19 cellular contexts compared by ENCODE assay signal in genomic region chr18:49832221-49832647, GRCh38. TPM values are rescaled to one million over a fixed set of nuclear protein-coding genes. Genes with fewer than 3 reads are reported as not detected.
A peak's percentile ranks its signal among the peaks of the same experiment; 100 is the strongest.
DNase-seq lines count a peak whose midpoint lies in the region; ATAC-seq, FAIRE-seq and TF ChIP-seq lines count a peak whose summit lies in the region.
"Had no signal": no experiment of that assay in that cellular context is flagged by ENCODE, and none has a peak within 500 bp of the region (broad histone marks: within the 10 kb centered on the region; RNA-seq: fewer than 3 reads in every experiment).

No MANE protein-coding gene starts in this region.

- WGBS in HepG2 (ENCODE audit: low lambda C conversion rate), result 3% methylated on average over 2 of the region's 2 CpGs
- 18 to 64% (median 37%) methylated on average over 2 of the region's 2 CpGs for WGBS in small intestine, 3 donors
- 66 to 69% methylated on average over 2 of the region's 2 CpGs for WGBS in tibial nerve, 2 donors

- peaks cover 1 to 3% of the 10 kb centered on the region in 2 experiments; a peak in 1 of 5 replicates for H3K36me3 ChIP-seq in HepG2 (replicated peaks in 1 of 2; ENCODE audit: control insufficient read depth in 1 of 2, insufficient read depth in 2 of 2, low read length in 2 of 2)
- peaks cover 0 to 7% of the 10 kb centered on the region in 2 donors for H3K36me3 ChIP-seq in small intestine (ENCODE audit: control insufficient read depth in 2 of 2, insufficient read depth in 2 of 2, low read length in 2 of 2)
- peaks cover 0 to 3% (median 0%) of the 10 kb centered on the region in 3 donors for H3K36me3 ChIP-seq in tibial nerve
- H3K36me3 ChIP-seq: BE2C had no signal

- peaks cover 0 to 5% (median 1%) of the 10 kb centered on the region in 6 donors for H3K9me3 Mint-ChIP-seq in immature natural killer cell

- DNase-seq in immature natural killer cell, result no peak
- DNase-seq in HepG2 (ENCODE audit: low spot score), result peak; percentile 81
- peak; percentile 79 for DNase-seq in small intestine
- no peak for DNase-seq in tibial nerve (ENCODE audit: low spot score in 2 of 2)
- DNase-seq: ACHN; BE2C; Caco-2; CD4-positive, alpha-beta T cell; GOT3; H7; HFFc6 had no signal

- peaks cover 5 to 10% (median 6%) of the 10 kb centered on the region in 3 donors for H3K36me3 Mint-ChIP-seq in immature natural killer cell

- TF ChIP-seq EP300 in HepG2 (IDR thresholded peaks at IDR 0.05; ENCODE audit: low read depth in 2 of 2, low read length in 2 of 2), result peak in 1 of 2 experiments; percentile 92; a peak in 2 of 4 replicates
- TF ChIP-seq EP300 in HepG2 (CRISPR knock-in tag; IDR thresholded peaks at IDR 0.05; ENCODE audit: borderline replicate concordance), result no peak; the same call in 1 of the 2 replicates
- TF ChIP-seq EP300 in tibial nerve (IDR thresholded peaks at IDR 0.05), result no peak

- peak; percentile 69 for ATAC-seq in HepG2
- no peak for ATAC-seq in HG02571 (IDR thresholded peaks at IDR 0.05; ENCODE audit: unreplicated experiment)
- ATAC-seq in HG03354 (IDR thresholded peaks at IDR 0.05; ENCODE audit: poor library complexity, severe bottlenecking, unreplicated experiment), result no peak
- ATAC-seq: HCT116 had no signal

- H3K4me3 ChIP-seq in HepG2 (replicated peaks in 1 of 3; ENCODE audit: insufficient read depth in 1 of 3, low read depth in 2 of 3, low read length in 3 of 3), result no peak overlapping the region
- no peak overlapping the region for H3K4me3 ChIP-seq in small intestine (ENCODE audit: low read depth in 1 of 2, low read length in 2 of 2)
- no peak overlapping the region for H3K4me3 ChIP-seq in tibial nerve

- H3K27ac ChIP-seq in HepG2 (ENCODE audit: extremely low read length, insufficient read depth, low read length) (peak overlapping the region; percentile 88), small intestine (ENCODE audit: low read depth in 1 of 2, low read length in 1 of 2) (peak overlapping the region in 1 of 2 donors; percentile 27), tibial nerve (no peak overlapping the region)
- H3K27ac ChIP-seq: C4-2B had no signal

- FAIRE-seq in HepG2 (lab: Jason Lieb, UNC) (peak; percentile 90), small intestine (lab: Jason Lieb, UNC) (no peak)
- FAIRE-seq: A204.1, G401.6, GM12891, GM18507 had no signal

- BruUV-seq in HepG2 (replicated peaks; lab: Mats Ljungman, UMichigan), result no TSS peak

- no peak overlapping the region for H2AFZ ChIP-seq in HepG2 (ENCODE audit: low read length)

- H3K27ac Mint-ChIP-seq in immature natural killer cell, result peak overlapping the region in 4 of 6 donors; percentile 7 to 66 (median 28)
- H3K27ac Mint-ChIP-seq: CD4-positive, alpha-beta T cell; HFFc6 had no signal

- H3K79me2 ChIP-seq in HepG2 (ENCODE audit: insufficient read depth, low read length), result no peaks in the 10 kb centered on the region

- H3K9me3 ChIP-seq in HepG2 (ENCODE audit: low read length) (peaks cover 8% of the 10 kb centered on the region; the same call in 1 of the 2 replicates), small intestine (ENCODE audit: control insufficient read depth, low read depth) (no peaks in the 10 kb centered on the region), tibial nerve (peaks cover 0 to 22% (median 3%) of the 10 kb centered on the region in 4 donors)
- H3K9me3 ChIP-seq: BE2C, Caco-2 had no signal

- no peak for TF ChIP-seq CTCF in HepG2 (CRISPR knock-in tag; IDR thresholded peaks at IDR 0.05)
- no peak for TF ChIP-seq CTCF in tibial nerve (IDR thresholded peaks at IDR 0.05)

- H3K27me3 Mint-ChIP-seq in immature natural killer cell (ENCODE audit: low read depth in 3 of 3), result peaks cover 0 to 2% (median 2%) of the 10 kb centered on the region in 3 donors
- H3K27me3 Mint-ChIP-seq: CD4-positive, alpha-beta T cell had no signal

- H3K9ac ChIP-seq in HepG2 (ENCODE audit: insufficient read depth, low read depth, low read length), result 0 out of 2 replicates have a peak overlapping the region, but pooled peaks have one; percentile 7

- TF ChIP-seq RAD21 in HepG2 (CRISPR knock-in tag; IDR thresholded peaks at IDR 0.05), result no peak

- in situ Hi-C loops in HepG2 (cut with HindIII; ENCODE audit: extremely low pct_ligation_motif_present, low pct_unique_long_range_greater_than_20kb), result no loop called here

- no peak for TF ChIP-seq POLR2A in HepG2 (IDR thresholded peaks at IDR 0.05; ENCODE audit: insufficient read depth in 1 of 2, low read depth in 2 of 2, low read length in 2 of 2)
- no peak for TF ChIP-seq POLR2A in tibial nerve (IDR thresholded peaks at IDR 0.05)

- CTCF ChIA-PET in HepG2 (lab: Yijun Ruan, JAX; ENCODE audit: low intra/inter-chr PET ratio, low total read pairs), result no interaction called here

- no peak overlapping the region for H3K4me3 Mint-ChIP-seq in immature natural killer cell
- H3K4me3 Mint-ChIP-seq: CD4-positive, alpha-beta T cell; HFFc6 had no signal

- POLR2A ChIA-PET in HepG2 (lab: Yijun Ruan, JAX), result interaction anchor here (0.9 to 1.2 kb wide), 3 partner anchors 13 to 20 kb away, joined by 3 to 8 read pairs (median 3); partner anchors contain the start of gene ACAA2

- H3K4me1 ChIP-seq in HepG2 (ENCODE audit: insufficient read depth, low read length), result peaks cover 65% of the 10 kb centered on the region
- H3K4me1 ChIP-seq in small intestine (ENCODE audit: control insufficient read depth in 2 of 2, insufficient read depth in 1 of 2, low read depth in 1 of 2, low read length in 1 of 2), result peaks cover 5 to 6% of the 10 kb centered on the region in 2 donors
- H3K4me1 ChIP-seq in tibial nerve, result no peaks in the 10 kb centered on the region
- H3K4me1 ChIP-seq: BE2C had no signal

- H3K27me3 ChIP-seq in HepG2 (ENCODE audit: control insufficient read depth in 1 of 2, insufficient read depth in 2 of 2, low read length in 2 of 2), result no peaks in the 10 kb centered on the region
- no peaks in the 10 kb centered on the region for H3K27me3 ChIP-seq in small intestine (ENCODE audit: control insufficient read depth in 2 of 2, insufficient read depth in 2 of 2, low read length in 2 of 2)
- H3K27me3 ChIP-seq in tibial nerve, result no peaks in the 10 kb centered on the region
- H3K27me3 ChIP-seq: BE2C had no signal

- intact Hi-C loops in HepG2 (cut with micrococcal nuclease; ENCODE audit: unreplicated experiment), result loop anchor here (2.0 kb wide), 1 partner anchor 19 kb away; the partner anchor contains the start of gene ACAA2

- no peaks in the 10 kb centered on the region for H4K20me1 ChIP-seq in HepG2 (ENCODE audit: insufficient read depth, low read length)

- peaks cover 20 to 81% of the 10 kb centered on the region in 2 donors for H3K4me1 Mint-ChIP-seq in immature natural killer cell

- H3K4me2 ChIP-seq in HepG2 (ENCODE audit: low read depth, low read length), result peak overlapping the region; percentile 28

TF ChIP-seq in HepG2, 621 proteins besides CTCF, POLR2A, EP300 and RAD21 (continues in another document):
- TF ChIP-seq MLX (CRISPR knock-in tag; IDR thresholded peaks at IDR 0.05) (peak; percentile 46; the same call in 1 of the 2 replicates), MBD4 (IDR thresholded peaks at IDR 0.05; ENCODE audit: borderline replicate concordance, low read length) (0 out of 2 replicates have a peak, but pooled peaks have one; percentile 65), MXD3 (CRISPR knock-in tag; IDR thresholded peaks at IDR 0.05) (no peak), ZNF235 (CRISPR knock-in tag; IDR thresholded peaks at IDR 0.05; ENCODE audit: borderline replicate concordance) (no peak), DPF2 (CRISPR knock-in tag; IDR thresholded peaks at IDR 0.05; ENCODE audit: borderline replicate concordance, low read depth) (peak; percentile 84), NR2F1 (CRISPR knock-in tag; IDR thresholded peaks at IDR 0.05) (peak; percentile 69 to 80; a peak in 3 of 4 replicates), ELF3 (CRISPR knock-in tag; IDR thresholded peaks at IDR 0.05) (0 out of 2 replicates have a peak, but pooled peaks have one; percentile 70), SCMH1 (CRISPR knock-in tag; IDR thresholded peaks at IDR 0.05; ENCODE audit: borderline replicate concordance) (no peak)

RNA-seq across cellular contexts. Expression of gene ACAA2, which starts 18.9 kb away (rescaled TPM):
- polyA plus RNA-seq in immature natural killer cell (100 to 1,000 TPM; 181 to 426 (median 203) TPM), HepG2 (2011; rRNA removed) (35.5 and 51.6 TPM in 2 replicates), small intestine (100 to 1,000 TPM; 117 to 397 (median 298) TPM)
- total RNA-seq in HepG2 (2016; rRNA removed; fragmentation: Illumina TruSeq; extraction: Trizol) (182 and 269 TPM in 2 replicates), tibial nerve (10 to 100 TPM; 47.9 to 63.4 (median 50.0) TPM)
- 66.8 and 71.6 TPM in 2 replicates for total RNA-seq in HepG2 (2016; cell fraction: cytosol; rRNA removed; fragmentation: Illumina TruSeq; extraction: Trizol; ENCODE audit: low read depth)
- total RNA-seq in HepG2 (2016; cell fraction: insoluble cytoplasmic fraction; rRNA removed; fragmentation: Illumina TruSeq; extraction: Trizol), result 184 and 258 TPM in 2 replicates
- total RNA-seq in HepG2 (2016; cell fraction: membrane; rRNA removed; fragmentation: Illumina TruSeq; extraction: Trizol), result 178 and 187 TPM in 2 replicates
- 79.1 and 82.2 TPM in 2 replicates for total RNA-seq in HepG2 (2016; cell fraction: nucleus; rRNA removed; fragmentation: Illumina TruSeq; extraction: Trizol)
- 33.7 and 51.5 TPM in 2 replicates for polyA plus RNA-seq in HepG2 (2011; cell fraction: cytosol; rRNA removed)
- polyA plus RNA-seq in HepG2 (2011; cell fraction: nucleus; rRNA removed), result 16.7 and 21.8 TPM in 2 replicates
- polyA plus RNA-seq in HepG2 (2012), result 88.9 and 134 TPM in 2 replicates
- 103 and 113 TPM in 2 replicates for polyA plus RNA-seq in HepG2 (2016; cell fraction: cytosol; fragmentation: Illumina TruSeq; extraction: Trizol; ENCODE audit: low read depth)
- 244 and 251 TPM in 2 replicates for polyA plus RNA-seq in HepG2 (2016; cell fraction: insoluble cytoplasmic fraction; fragmentation: Illumina TruSeq; extraction: Trizol; ENCODE audit: low read depth)
- polyA plus RNA-seq in HepG2 (2016; cell fraction: membrane; fragmentation: Illumina TruSeq; extraction: Trizol; ENCODE audit: low read depth), result 158 and 166 TPM in 2 replicates
- polyA plus RNA-seq in HepG2 (2016; cell fraction: nucleus; fragmentation: Illumina TruSeq; extraction: Trizol; ENCODE audit: insufficient read depth, low read depth), result 102 and 114 TPM in 2 replicates
- 17.9 and 23.0 TPM in 2 replicates for polyA minus RNA-seq in HepG2 (2011; rRNA and poly(A)+ RNA removed; ENCODE audit: low replicate concordance)
- 25.4 and 27.8 TPM in 2 replicates for polyA minus RNA-seq in HepG2 (2011; cell fraction: cytosol; rRNA and poly(A)+ RNA removed)
- 27.8 and 29.3 TPM in 2 replicates for polyA minus RNA-seq in HepG2 (2011; cell fraction: nucleus; rRNA and poly(A)+ RNA removed)

Comparison
In these comparisons a context has a peak if more than half of its experiments do, and no peak if none do; other contexts are left out.
1. DNase-seq: peak in HepG2 (single experiment) and small intestine (single experiment); none in immature natural killer cell (0 of 3) and tibial nerve (0 of 2).